Comparison of ENCODE assay signal across 12 cellular contexts in genomic region chr3:122941233-122942206, GRCh38.
DNase-seq lines count a peak whose midpoint lies in the region; ATAC-seq and TF ChIP-seq lines count a peak whose summit lies in the region.
"Had no signal": no experiment of that assay in that cellular context is flagged by ENCODE, and none has a peak within 500 bp of the region (broad histone marks: within the 10 kb centered on the region; RNA-seq: fewer than 3 reads in every experiment).

No MANE protein-coding gene starts in this region.

- H3K27me3 ChIP-seq in suprapubic skin = no peaks in the 10 kb centered on the region
- H3K27me3 ChIP-seq: adrenal gland had no signal

- H3K9me3 ChIP-seq in suprapubic skin = no peaks in the 10 kb centered on the region
- H3K9me3 ChIP-seq: adrenal gland had no signal

- peaks cover 14% of the 10 kb centered on the region for H3K4me1 ChIP-seq in suprapubic skin

- intact Hi-C loops in posterior vena cava (cut with DNase I) = loop anchor here (2.0 to 5.0 kb wide), 2 partner anchors 41 to 87 kb away; no protein-coding TSS in a partner anchor

- H3K4me3 ChIP-seq in suprapubic skin = no peak overlapping the region
- H3K4me3 ChIP-seq: adrenal gland had no signal

- no peak overlapping the region for H3K27ac ChIP-seq in suprapubic skin
- H3K27ac ChIP-seq: 22Rv1, adrenal gland had no signal

- WGBS in suprapubic skin = 95% methylated on average over 6 of the region's 6 CpGs

- TF ChIP-seq EP300 in suprapubic skin (IDR thresholded peaks at IDR 0.05) = no peak

- H3K36me3 ChIP-seq in suprapubic skin = no peaks in the 10 kb centered on the region
- H3K36me3 ChIP-seq: adrenal gland had no signal

- peak; percentile 46 for DNase-seq in DMS 273 (lab: John Stamatoyannopoulos, UW; ENCODE audit: unreplicated experiment)
- no peak for DNase-seq in DMS 273 treated with DMSO at 0.1 percent for 48 hours (lab: John Stamatoyannopoulos, UW)
- peak; percentile 23 for DNase-seq in NAMALWA (ENCODE audit: low spot score)
- DNase-seq in dermis blood vessel endothelial cell = peak; percentile 43
- peak; percentile 42 for DNase-seq in posterior vena cava (ENCODE audit: low spot score)
- DNase-seq in suprapubic skin (ENCODE audit: low spot score in 2 of 2) = no peak
- DNase-seq in SK-N-DZ (ENCODE audit: low spot score) = no peak
- DNase-seq: activated CD4-positive, alpha-beta T cell treated with anti-CD3 and anti-CD28 coated beads for 48 hours; NCI-H1436 treated with DMSO at 0.1 percent for 48 hours had no signal

- TF ChIP-seq POLR2A in suprapubic skin (IDR thresholded peaks at IDR 0.05) = no peak

- TF ChIP-seq CTCF in suprapubic skin (IDR thresholded peaks at IDR 0.05) = no peak

- ATAC-seq in GM18520 (IDR thresholded peaks at IDR 0.05; ENCODE audit: unreplicated experiment) = no peak

Comparison
In these comparisons a context has a peak if more than half of its experiments do, and no peak if none do; other contexts are left out.
1. DNase-seq: peak in DMS 273 (single experiment), NAMALWA (single experiment), dermis blood vessel endothelial cell (single experiment) and posterior vena cava (single experiment); none in DMS 273 treated with DMSO at 0.1 percent for 48 hours (single experiment), suprapubic skin (0 of 2) and SK-N-DZ (single experiment).